1 cellular context compared by ENCODE assay signal in the genomic region with DNA sequence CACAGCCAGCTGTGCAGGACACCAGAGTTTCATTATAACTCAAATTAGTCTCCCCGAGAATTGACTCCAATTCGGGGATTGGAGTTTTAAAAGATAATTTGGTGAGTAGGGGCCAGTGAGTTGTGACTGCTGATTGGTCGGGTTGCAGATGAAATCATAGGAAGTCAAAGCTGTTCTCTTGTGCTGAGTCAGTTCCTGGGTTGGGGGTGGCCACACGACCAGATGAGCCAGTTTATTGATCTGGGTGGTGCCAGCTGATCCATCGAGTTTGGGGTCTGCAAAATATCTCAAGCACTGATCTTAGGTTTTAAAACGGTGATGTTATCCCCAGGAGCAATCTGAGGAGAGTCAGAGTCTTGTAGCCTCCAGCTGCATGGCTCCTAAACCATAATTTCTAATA.
TF ChIP-seq lines count a peak whose summit lies in the region.

No MANE protein-coding gene starts in this region.

TF ChIP-seq in GM23338, 12 proteins besides CTCF, POLR2A, EP300 and RAD21 (continued from another document):
- TF ChIP-seq, protein P1, sequence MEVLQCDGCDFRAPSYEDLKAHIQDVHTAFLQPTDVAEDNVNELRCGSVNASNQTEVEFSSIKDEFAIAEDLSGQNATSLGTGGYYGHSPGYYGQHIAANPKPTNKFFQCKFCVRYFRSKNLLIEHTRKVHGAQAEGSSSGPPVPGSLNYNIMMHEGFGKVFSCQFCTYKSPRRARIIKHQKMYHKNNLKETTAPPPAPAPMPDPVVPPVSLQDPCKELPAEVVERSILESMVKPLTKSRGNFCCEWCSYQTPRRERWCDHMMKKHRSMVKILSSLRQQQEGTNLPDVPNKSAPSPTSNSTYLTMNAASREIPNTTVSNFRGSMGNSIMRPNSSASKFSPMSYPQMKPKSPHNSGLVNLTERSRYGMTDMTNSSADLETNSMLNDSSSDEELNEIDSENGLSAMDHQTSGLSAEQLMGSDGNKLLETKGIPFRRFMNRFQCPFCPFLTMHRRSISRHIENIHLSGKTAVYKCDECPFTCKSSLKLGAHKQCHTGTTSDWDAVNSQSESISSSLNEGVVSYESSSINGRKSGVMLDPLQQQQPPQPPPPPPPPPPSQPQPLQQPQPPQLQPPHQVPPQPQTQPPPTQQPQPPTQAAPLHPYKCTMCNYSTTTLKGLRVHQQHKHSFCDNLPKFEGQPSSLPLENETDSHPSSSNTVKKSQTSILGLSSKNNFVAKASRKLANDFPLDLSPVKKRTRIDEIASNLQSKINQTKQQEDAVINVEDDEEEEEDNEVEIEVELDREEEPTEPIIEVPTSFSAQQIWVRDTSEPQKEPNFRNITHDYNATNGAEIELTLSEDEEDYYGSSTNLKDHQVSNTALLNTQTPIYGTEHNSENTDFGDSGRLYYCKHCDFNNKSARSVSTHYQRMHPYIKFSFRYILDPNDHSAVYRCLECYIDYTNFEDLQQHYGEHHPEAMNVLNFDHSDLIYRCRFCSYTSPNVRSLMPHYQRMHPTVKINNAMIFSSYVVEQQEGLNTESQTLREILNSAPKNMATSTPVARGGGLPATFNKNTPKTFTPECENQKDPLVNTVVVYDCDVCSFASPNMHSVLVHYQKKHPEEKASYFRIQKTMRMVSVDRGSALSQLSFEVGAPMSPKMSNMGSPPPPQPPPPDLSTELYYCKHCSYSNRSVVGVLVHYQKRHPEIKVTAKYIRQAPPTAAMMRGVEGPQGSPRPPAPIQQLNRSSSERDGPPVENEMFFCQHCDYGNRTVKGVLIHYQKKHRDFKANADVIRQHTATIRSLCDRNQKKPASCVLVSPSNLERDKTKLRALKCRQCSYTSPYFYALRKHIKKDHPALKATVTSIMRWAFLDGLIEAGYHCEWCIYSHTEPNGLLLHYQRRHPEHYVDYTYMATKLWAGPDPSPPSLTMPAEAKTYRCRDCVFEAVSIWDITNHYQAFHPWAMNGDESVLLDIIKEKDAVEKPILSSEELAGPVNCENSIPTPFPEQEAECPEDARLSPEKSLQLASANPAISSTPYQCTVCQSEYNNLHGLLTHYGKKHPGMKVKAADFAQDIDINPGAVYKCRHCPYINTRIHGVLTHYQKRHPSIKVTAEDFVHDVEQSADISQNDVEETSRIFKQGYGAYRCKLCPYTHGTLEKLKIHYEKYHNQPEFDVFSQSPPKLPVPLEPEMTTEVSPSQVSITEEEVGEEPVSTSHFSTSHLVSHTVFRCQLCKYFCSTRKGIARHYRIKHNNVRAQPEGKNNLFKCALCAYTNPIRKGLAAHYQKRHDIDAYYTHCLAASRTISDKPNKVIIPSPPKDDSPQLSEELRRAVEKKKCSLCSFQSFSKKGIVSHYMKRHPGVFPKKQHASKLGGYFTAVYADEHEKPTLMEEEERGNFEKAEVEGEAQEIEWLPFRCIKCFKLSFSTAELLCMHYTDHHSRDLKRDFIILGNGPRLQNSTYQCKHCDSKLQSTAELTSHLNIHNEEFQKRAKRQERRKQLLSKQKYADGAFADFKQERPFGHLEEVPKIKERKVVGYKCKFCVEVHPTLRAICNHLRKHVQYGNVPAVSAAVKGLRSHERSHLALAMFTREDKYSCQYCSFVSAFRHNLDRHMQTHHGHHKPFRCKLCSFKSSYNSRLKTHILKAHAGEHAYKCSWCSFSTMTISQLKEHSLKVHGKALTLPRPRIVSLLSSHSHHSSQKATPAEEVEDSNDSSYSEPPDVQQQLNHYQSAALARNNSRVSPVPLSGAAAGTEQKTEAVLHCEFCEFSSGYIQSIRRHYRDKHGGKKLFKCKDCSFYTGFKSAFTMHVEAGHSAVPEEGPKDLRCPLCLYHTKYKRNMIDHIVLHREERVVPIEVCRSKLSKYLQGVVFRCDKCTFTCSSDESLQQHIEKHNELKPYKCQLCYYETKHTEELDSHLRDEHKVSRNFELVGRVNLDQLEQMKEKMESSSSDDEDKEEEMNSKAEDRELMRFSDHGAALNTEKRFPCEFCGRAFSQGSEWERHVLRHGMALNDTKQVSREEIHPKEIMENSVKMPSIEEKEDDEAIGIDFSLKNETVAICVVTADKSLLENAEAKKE (CRISPR knock-in tag; IDR thresholded peaks at IDR 0.05) = no peak
- TF ChIP-seq ZNF331 (CRISPR knock-in tag; IDR thresholded peaks at IDR 0.05; ENCODE audit: low read depth) (no peak), NANOG (IDR thresholded peaks at IDR 0.05; ENCODE audit: borderline replicate concordance) (no peak), ZNF114 (CRISPR knock-in tag; IDR thresholded peaks at IDR 0.05) (no peak), EZH2 (IDR thresholded peaks at IDR 0.05; ENCODE audit: low read depth, unreplicated experiment) (no peak), POLR2AphosphoS5 (IDR thresholded peaks at IDR 0.05; ENCODE audit: low read depth) (no peak)
- TF ChIP-seq, protein P2, sequence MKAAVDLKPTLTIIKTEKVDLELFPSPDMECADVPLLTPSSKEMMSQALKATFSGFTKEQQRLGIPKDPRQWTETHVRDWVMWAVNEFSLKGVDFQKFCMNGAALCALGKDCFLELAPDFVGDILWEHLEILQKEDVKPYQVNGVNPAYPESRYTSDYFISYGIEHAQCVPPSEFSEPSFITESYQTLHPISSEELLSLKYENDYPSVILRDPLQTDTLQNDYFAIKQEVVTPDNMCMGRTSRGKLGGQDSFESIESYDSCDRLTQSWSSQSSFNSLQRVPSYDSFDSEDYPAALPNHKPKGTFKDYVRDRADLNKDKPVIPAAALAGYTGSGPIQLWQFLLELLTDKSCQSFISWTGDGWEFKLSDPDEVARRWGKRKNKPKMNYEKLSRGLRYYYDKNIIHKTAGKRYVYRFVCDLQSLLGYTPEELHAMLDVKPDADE (IDR thresholded peaks at IDR 0.05) = no peak
TF ChIP-seq in GM23338: peak in this region for 0.
